In genomic region chr14:89417111-89417468, GRCh38 we compare ENCODE assay signal across 8 cellular contexts. TPM values are rescaled to one million over a fixed set of nuclear protein-coding genes. Genes with fewer than 3 reads are reported as not detected.
DNase-seq lines count a peak whose midpoint lies in the region; ATAC-seq and TF ChIP-seq lines count a peak whose summit lies in the region.

A gene with protein sequence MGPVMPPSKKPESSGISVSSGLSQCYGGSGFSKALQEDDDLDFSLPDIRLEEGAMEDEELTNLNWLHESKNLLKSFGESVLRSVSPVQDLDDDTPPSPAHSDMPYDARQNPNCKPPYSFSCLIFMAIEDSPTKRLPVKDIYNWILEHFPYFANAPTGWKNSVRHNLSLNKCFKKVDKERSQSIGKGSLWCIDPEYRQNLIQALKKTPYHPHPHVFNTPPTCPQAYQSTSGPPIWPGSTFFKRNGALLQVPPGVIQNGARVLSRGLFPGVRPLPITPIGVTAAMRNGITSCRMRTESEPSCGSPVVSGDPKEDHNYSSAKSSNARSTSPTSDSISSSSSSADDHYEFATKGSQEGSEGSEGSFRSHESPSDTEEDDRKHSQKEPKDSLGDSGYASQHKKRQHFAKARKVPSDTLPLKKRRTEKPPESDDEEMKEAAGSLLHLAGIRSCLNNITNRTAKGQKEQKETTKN (minus strand): TSS chr14:89417233. CDS start chr14:89412476, 4,757 bp downstream.

- CTCF ChIA-PET in RWPE1 (lab: Yijun Ruan, JAX) = no interaction called here

- H3K4me3 Mint-ChIP-seq in activated T-helper 2 cell treated with anti-CD3 and anti-CD28 coated beads, Interferon-gamma antibody, Interleukin-2, Interleukin-4, amounts not matched to agents 10 μg/mL and 5 μg/mL and 100 μg/mL, durations not matched to agents 14 hours and 24 hours and 36 hours (ENCODE audit: low read depth) = peak within 1 kb of the TSS; percentile 93
- peak within 1 kb of the TSS; percentile 98 for H3K4me3 Mint-ChIP-seq in natural killer cell treated with Interleukin-12 subunit alpha and Interleukin-12 subunit beta and Interleukin-15 and Interleukin-18, amount 100 ng/mL, for 72 hours

- peak within 1 kb of the TSS; percentile 60 for H3K9ac ChIP-seq in Karpas-422 (ENCODE audit: low read length)

- peaks cover 50% of the 10 kb centered on the region for H3K4me1 Mint-ChIP-seq in activated T-helper 2 cell treated with anti-CD3 and anti-CD28 coated beads, Interferon-gamma antibody, Interleukin-2, Interleukin-4, amounts not matched to agents 10 μg/mL and 5 μg/mL and 100 μg/mL, durations not matched to agents 14 hours and 24 hours and 36 hours (ENCODE audit: low read depth)
- H3K4me1 Mint-ChIP-seq in natural killer cell treated with Interleukin-12 subunit alpha and Interleukin-12 subunit beta and Interleukin-15 and Interleukin-18, amount 100 ng/mL, for 72 hours (ENCODE audit: low read depth in 2 of 2) = peaks cover 55 to 59% of the 10 kb centered on the region in 2 donors

- H3K4me3 ChIP-seq in Karpas-422 (ENCODE audit: low read length) = peak within 1 kb of the TSS; percentile 75

- ATAC-seq in GM21825 (IDR thresholded peaks at IDR 0.05; ENCODE audit: unreplicated experiment) = peak; percentile 44
- ATAC-seq in natural killer cell treated with Interleukin-12 subunit alpha and Interleukin-12 subunit beta and Interleukin-15 and Interleukin-18, amount 100 ng/mL, for 72 hours = peak; percentile 79 to 83

- H3K36me3 ChIP-seq in Karpas-422 (ENCODE audit: insufficient read depth, low read length) = no peaks in the 10 kb centered on the region

- H3K36me3 Mint-ChIP-seq in activated T-helper 2 cell treated with anti-CD3 and anti-CD28 coated beads, Interferon-gamma antibody, Interleukin-2, Interleukin-4, amounts not matched to agents 10 μg/mL and 5 μg/mL and 100 μg/mL, durations not matched to agents 14 hours and 24 hours and 36 hours (ENCODE audit: low read depth) = peaks cover 49% of the 10 kb centered on the region
- peaks cover 6% of the 10 kb centered on the region for H3K36me3 Mint-ChIP-seq in natural killer cell treated with Interleukin-12 subunit alpha and Interleukin-12 subunit beta and Interleukin-15 and Interleukin-18, amount 100 ng/mL, for 72 hours

- intact Hi-C loops in activated T-helper 2 cell treated with anti-CD3 and anti-CD28 coated beads, Interferon-gamma antibody, Interleukin-2, Interleukin-4, amounts not matched to agents 10 μg/mL and 5 μg/mL and 100 μg/mL, durations not matched to agents 14 hours and 24 hours and 36 hours (cut with micrococcal nuclease) = loop anchor here (1.0 to 10.0 kb wide), 12 partner anchors 52 to 538 kb away; partner anchors contain the start of genes EFCAB11 and TDP1

- no peaks in the 10 kb centered on the region; the same call in 1 of the 2 replicates for H4K20me1 ChIP-seq in Karpas-422 (ENCODE audit: insufficient read depth, low read depth, low read length)

- no peaks in the 10 kb centered on the region for H3K27me3 ChIP-seq in Karpas-422 (ENCODE audit: low read length)

- H3K27ac Mint-ChIP-seq in activated T-helper 2 cell treated with anti-CD3 and anti-CD28 coated beads, Interferon-gamma antibody, Interleukin-2, Interleukin-4, amounts not matched to agents 10 μg/mL and 5 μg/mL and 100 μg/mL, durations not matched to agents 14 hours and 24 hours and 36 hours = peak within 1 kb of the TSS; percentile 93
- peak within 1 kb of the TSS; percentile 87 to 98 for H3K27ac Mint-ChIP-seq in natural killer cell treated with Interleukin-12 subunit alpha and Interleukin-12 subunit beta and Interleukin-15 and Interleukin-18, amount 100 ng/mL, for 72 hours

- no peak for TF ChIP-seq CTCF in RWPE1 (conservative IDR thresholded peaks at IDR 0.05; ENCODE audit: low read depth)

- POLR2A ChIA-PET in RWPE1 (lab: Yijun Ruan, JAX; ENCODE audit: low non-redundant PET) = no interaction called here

- H3K27ac ChIP-seq in Karpas-422 (ENCODE audit: low read length) = no peak within 1 kb of the TSS
- peak within 1 kb of the TSS; percentile 89 for H3K27ac ChIP-seq in RWPE1

- no peaks in the 10 kb centered on the region for H3K27me3 Mint-ChIP-seq in activated T-helper 2 cell treated with anti-CD3 and anti-CD28 coated beads, Interferon-gamma antibody, Interleukin-2, Interleukin-4, amounts not matched to agents 10 μg/mL and 5 μg/mL and 100 μg/mL, durations not matched to agents 14 hours and 24 hours and 36 hours (ENCODE audit: low read depth)
- H3K27me3 Mint-ChIP-seq in natural killer cell treated with Interleukin-12 subunit alpha and Interleukin-12 subunit beta and Interleukin-15 and Interleukin-18, amount 100 ng/mL, for 72 hours = no peaks in the 10 kb centered on the region

- no peaks in the 10 kb centered on the region for H3K9me2 ChIP-seq in Karpas-422 (replicated peaks; ENCODE audit: insufficient read depth, low read length)

- peak within 1 kb of the TSS; percentile 57; the same call in 1 of the 2 replicates for H2AFZ ChIP-seq in Karpas-422 (ENCODE audit: low read length)

- peak; percentile 88 for DNase-seq in DMS79 (lab: John Stamatoyannopoulos, UW)
- DNase-seq in Karpas-422 = peak; percentile 93
- DNase-seq in RWPE1 (ENCODE audit: low spot score) = peak; percentile 77
- peak; percentile 81 for DNase-seq in activated T-helper 2 cell treated with anti-CD3 and anti-CD28 coated beads, Interferon-gamma antibody, Interleukin-2, Interleukin-4, amounts not matched to agents 10 μg/mL and 5 μg/mL and 100 μg/mL, durations not matched to agents 14 hours and 24 hours and 36 hours (ENCODE audit: low spot score)
- DNase-seq in fibroblast of peridontal ligament (ENCODE audit: extremely low read depth) = peak; percentile 85
- DNase-seq in natural killer cell treated with Interleukin-12 subunit alpha and Interleukin-12 subunit beta and Interleukin-15 and Interleukin-18, amount 100 ng/mL, for 72 hours (ENCODE audit: low spot score) = peak; percentile 88
- peak; percentile 92 for DNase-seq in stimulated activated naive CD4-positive, alpha-beta T cell treated with Interleukin-2 at 50 U/mL for 16 hours (lab: John Stamatoyannopoulos, UW)

- H3K4me2 ChIP-seq in Karpas-422 (ENCODE audit: low read depth, low read length, poor library complexity, severe bottlenecking) = peak within 1 kb of the TSS; percentile 63

- H3K9me3 Mint-ChIP-seq in activated T-helper 2 cell treated with anti-CD3 and anti-CD28 coated beads, Interferon-gamma antibody, Interleukin-2, Interleukin-4, amounts not matched to agents 10 μg/mL and 5 μg/mL and 100 μg/mL, durations not matched to agents 14 hours and 24 hours and 36 hours = no peaks in the 10 kb centered on the region
- H3K9me3 Mint-ChIP-seq in natural killer cell treated with Interleukin-12 subunit alpha and Interleukin-12 subunit beta and Interleukin-15 and Interleukin-18, amount 100 ng/mL, for 72 hours = no peaks in the 10 kb centered on the region

- H3K4me1 ChIP-seq in Karpas-422 (ENCODE audit: low read length) = peaks cover 22% of the 10 kb centered on the region

- no peaks in the 10 kb centered on the region for H3K9me3 ChIP-seq in Karpas-422 (ENCODE audit: low read length)

- no peaks in the 10 kb centered on the region for H3K79me2 ChIP-seq in Karpas-422 (ENCODE audit: low read length)

RNA-seq across cellular contexts. Expression of the gene that starts here (rescaled TPM):
- total RNA-seq in Karpas-422 (2014; rRNA removed; shearing (Covaris generic); ENCODE audit: low replicate concordance) = 8.9 and 13.8 TPM in 2 replicates
- total RNA-seq in activated T-helper 2 cell treated with anti-CD3 and anti-CD28 coated beads, Interferon-gamma antibody, Interleukin-2, Interleukin-4, amounts not matched to agents 10 μg/mL and 5 μg/mL and 100 μg/mL, durations not matched to agents 14 hours and 24 hours and 36 hours = 131 and 135 TPM in 2 replicates
- 100 to 1,000 TPM; 127 to 133 TPM for total RNA-seq in natural killer cell treated with Interleukin-12 subunit alpha and Interleukin-12 subunit beta and Interleukin-15 and Interleukin-18, amount 100 ng/mL, for 72 hours
